Comparison of ENCODE assay signal across 10 cellular contexts in the genomic region with DNA sequence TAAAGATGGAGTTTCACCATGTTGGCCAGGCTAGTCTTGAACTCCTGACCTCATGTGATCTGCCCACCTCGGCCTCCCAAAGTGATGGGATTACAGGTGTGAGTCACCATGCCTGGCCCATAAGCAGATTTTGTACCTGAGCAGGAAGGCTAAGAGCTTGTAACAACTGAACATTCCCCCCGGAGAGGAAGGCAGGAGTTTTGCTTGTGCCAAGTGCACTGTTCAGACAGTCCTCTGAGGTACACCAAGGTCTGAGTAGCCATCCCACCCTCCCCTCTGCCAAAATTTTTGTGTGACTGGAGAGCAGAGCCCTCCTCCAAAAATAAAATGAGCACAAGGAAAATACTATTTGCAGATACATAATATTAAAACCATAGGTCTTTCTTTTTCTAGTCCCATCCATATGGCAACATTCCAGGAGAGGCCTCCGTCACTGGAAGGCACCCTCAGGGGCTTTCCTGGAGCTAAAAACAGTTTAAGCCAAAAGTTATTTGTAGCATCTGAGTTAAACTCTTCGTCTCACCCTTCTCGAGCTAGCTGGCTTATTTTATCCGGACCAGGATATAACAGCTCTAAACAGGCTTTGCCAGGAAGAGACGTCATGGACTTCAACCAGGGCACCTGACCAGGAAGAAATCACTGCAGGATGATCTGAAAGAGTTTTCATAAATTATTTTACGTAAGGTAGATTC. TPM values are rescaled to one million over a fixed set of nuclear protein-coding genes. Genes with fewer than 3 reads are reported as not detected.
DNase-seq lines count a peak whose midpoint lies in the region; ATAC-seq and TF ChIP-seq lines count a peak whose summit lies in the region.
"Had no signal": no experiment of that assay in that cellular context is flagged by ENCODE, and none has a peak within 500 bp of the region (broad histone marks: within the 10 kb centered on the region; RNA-seq: fewer than 3 reads in every experiment).

No MANE protein-coding gene starts in this region.

- H3K36me3 ChIP-seq in stomach smooth muscle (ENCODE audit: control insufficient read depth in 2 of 2, insufficient read depth in 2 of 2, low read length in 2 of 2) = peaks cover 0 to 10% of the 10 kb centered on the region in 2 donors
- H3K36me3 ChIP-seq: cardiac muscle cell had no signal

- H3K27me3 Mint-ChIP-seq in HFFc6 (ENCODE audit: insufficient read depth) = peaks cover 4% of the 10 kb centered on the region

- peak overlapping the region; percentile 29 to 35 for H3K9ac ChIP-seq in stomach smooth muscle (ENCODE audit: low read length in 2 of 2)

- no peak for ATAC-seq in HG03280 (IDR thresholded peaks at IDR 0.05; ENCODE audit: unreplicated experiment)
- no peak for ATAC-seq in GM21528 (IDR thresholded peaks at IDR 0.05; ENCODE audit: low FRiP score, unreplicated experiment)

- no peaks in the 10 kb centered on the region for H3K27me3 ChIP-seq in stomach smooth muscle (ENCODE audit: control insufficient read depth in 1 of 2, insufficient read depth in 2 of 2, low read length in 2 of 2)
- H3K27me3 ChIP-seq: cardiac muscle cell had no signal

- H3K27ac Mint-ChIP-seq in HFFc6 = peak overlapping the region; percentile 58

- peak overlapping the region; percentile 59 to 77 for H3K27ac ChIP-seq in coronary artery
- peak overlapping the region; percentile 71 for H3K27ac ChIP-seq in stomach smooth muscle (ENCODE audit: low read length)

- H3K4me1 ChIP-seq in stomach smooth muscle (ENCODE audit: control insufficient read depth, insufficient read depth, low read length) = peaks cover 24% of the 10 kb centered on the region

- no peaks in the 10 kb centered on the region for H3K9me3 ChIP-seq in stomach smooth muscle (ENCODE audit: control insufficient read depth in 2 of 2, low read length in 2 of 2)

- no peak for TF ChIP-seq CTCF in HFFc6 (IDR thresholded peaks at IDR 0.05)
- TF ChIP-seq CTCF in coronary artery (IDR thresholded peaks at IDR 0.05) = no peak

- H3K36me3 Mint-ChIP-seq in HFFc6 (ENCODE audit: low read depth) = peaks cover 48% of the 10 kb centered on the region

- no peak overlapping the region; the same call in 1 of the 2 replicates for H3K4me3 Mint-ChIP-seq in HFFc6

- H3K4me1 Mint-ChIP-seq in HFFc6 (ENCODE audit: low read depth) = peaks cover 76% of the 10 kb centered on the region

- no peak for DNase-seq in HFFc6
- DNase-seq in coronary artery (ENCODE audit: low spot score) = no peak
- DNase-seq in lung microvascular endothelial cell (ENCODE audit: low read depth in 2 of 2) = peak; percentile 56 to 58
- no peak for DNase-seq in T-helper 2 cell
- no peak for DNase-seq in cerebellar nuclear complex (lab: John Stamatoyannopoulos, UW)
- DNase-seq: T1000 had no signal

- no peak overlapping the region for H3K4me3 ChIP-seq in coronary artery
- H3K4me3 ChIP-seq in stomach smooth muscle (ENCODE audit: low read length in 2 of 2) = no peak overlapping the region
- H3K4me3 ChIP-seq: cardiac muscle cell had no signal

- H3K9me3 Mint-ChIP-seq in HFFc6 = no peaks in the 10 kb centered on the region

RNA-seq across cellular contexts. Expression of a gene that starts 27.2 kb away (rescaled TPM):
- total RNA-seq in HFFc6 (2021; fragmentation: NEBNext Ultra II Directional; extraction: Animal tissue kit (Norgen Biotek cat#: 25700)) = 100 to 1,000 TPM; 380 to 424 (median 413) TPM
- 138 and 217 TPM in 2 replicates for total RNA-seq in lung microvascular endothelial cell

Comparison
In these comparisons a context has a peak if more than half of its experiments do, and no peak if none do; other contexts are left out.
1. DNase-seq: peak in lung microvascular endothelial cell (2 of 2); none in HFFc6 (single experiment), coronary artery (single experiment), T-helper 2 cell (0 of 5) and cerebellar nuclear complex (0 of 2).